8 cellular contexts compared by ENCODE assay signal in genomic region chr3:120596853-120597223, GRCh38. TPM values are rescaled to one million over a fixed set of nuclear protein-coding genes. Genes with fewer than 3 reads are reported as not detected.
DNase-seq lines count a peak whose midpoint lies in the region; ATAC-seq and TF ChIP-seq lines count a peak whose summit lies in the region.

No MANE protein-coding gene starts in this region.

- H3K27ac ChIP-seq in gastrocnemius medialis, result peak overlapping the region; percentile 90 to 96 (median 93)

- H3K4me1 ChIP-seq in gastrocnemius medialis, result peaks cover 36 to 45% of the 10 kb centered on the region in 2 donors

- no peaks in the 10 kb centered on the region for H3K9me3 ChIP-seq in gastrocnemius medialis

- H3K27me3 ChIP-seq in gastrocnemius medialis, result no peaks in the 10 kb centered on the region

- ATAC-seq in T-cell (replicated peaks in 1 of 4) (no peak), gastrocnemius medialis (no peak)

- DNase-seq in T-cell (no peak), fibroblast of the aortic adventitia (ENCODE audit: low read depth) (no peak), gastrocnemius medialis (no peak), DMS153 treated with DMSO at 0.1 percent for 48 hours (lab: John Stamatoyannopoulos, UW; ENCODE audit: unreplicated experiment) (no peak), SIG-M5 (lab: John Stamatoyannopoulos, UW) (no peak), pons (ENCODE audit: low spot score) (no peak), NCI-H2029 (lab: John Stamatoyannopoulos, UW) (no peak)

- peaks cover 0 to 21% of the 10 kb centered on the region in 2 donors for H3K36me3 ChIP-seq in gastrocnemius medialis

- H3K4me3 Mint-ChIP-seq in T-cell, result peak overlapping the region in 2 of 3 donors; percentile 94 to 96

- CTCF ChIA-PET in T-cell (lab: Charles Lee), result interaction anchor here (0.6 to 2.9 kb wide), 8 partner anchors 29 to 922 kb away, joined by 3 to 46 read pairs (median 9); partner anchors contain the start of genes GTF2E1 (in 1 of the 2) and RABL3 (in 1 of the 2)

- H3K9me3 Mint-ChIP-seq in T-cell, result no peaks in the 10 kb centered on the region

- no peak for TF ChIP-seq CTCF in GM12875 (IDR thresholded peaks at IDR 0.05; ENCODE audit: borderline replicate concordance, insufficient read depth, low read depth, low read length)
- no peak for TF ChIP-seq CTCF in fibroblast of the aortic adventitia (IDR thresholded peaks at IDR 0.05; ENCODE audit: insufficient read depth, low read length)
- TF ChIP-seq CTCF in gastrocnemius medialis (IDR thresholded peaks at IDR 0.05 in 4 of 5, conservative IDR thresholded peaks at IDR 0.05 in 1 of 5), result no peak

- TF ChIP-seq POLR2A in gastrocnemius medialis (IDR thresholded peaks at IDR 0.05), result no peak

- peaks cover 14% of the 10 kb centered on the region for H3K36me3 Mint-ChIP-seq in T-cell

- in situ Hi-C loops in gastrocnemius medialis (cut with MboI; ENCODE audit: low sequenced_read_pairs in 4 of 4), result loop anchor here in 3 of 4 donors (5.0 to 10.0 kb wide), 2 partner anchors 145 to 148 kb away; partner anchors contain the start of genes GTF2E1 (in 3 of the 3) and RABL3 (in 3 of the 3)

- no peaks in the 10 kb centered on the region for H3K27me3 Mint-ChIP-seq in T-cell

- POLR2A ChIA-PET in T-cell (lab: Charles Lee), result interaction anchor here in 1 of 2 donors (0.6 kb wide), 1 partner anchor 18 kb away, joined by 6 read pairs; no protein-coding TSS in a partner anchor

- H3K4me3 ChIP-seq in GM12875 (ENCODE audit: low read depth, low read length) (peak overlapping the region; percentile 65), fibroblast of the aortic adventitia (ENCODE audit: low read depth, low read length) (peak overlapping the region; percentile 87), gastrocnemius medialis (peak overlapping the region; percentile 86 to 99 (median 88))

- intact Hi-C loops in gastrocnemius medialis (cut with DNase I; ENCODE audit: low total_unique reads), result loop anchor here (1.0 to 5.0 kb wide), 2 partner anchors 38 to 145 kb away; partner anchors contain the start of genes GTF2E1 and RABL3

- peaks cover 9 to 15% (median 11%) of the 10 kb centered on the region in 3 donors for H3K4me1 Mint-ChIP-seq in T-cell

- H3K27ac Mint-ChIP-seq in T-cell, result peak overlapping the region; percentile 94 to 97

RNA-seq across cellular contexts. Expression of gene NDUFB4, which starts 0.7 kb away (rescaled TPM):
- total RNA-seq in T-cell (10 to 100 TPM; 59.3 to 79.6 (median 73.6) TPM), fibroblast of the aortic adventitia (ENCODE audit: low replicate concordance) (5.6 and 64.1 TPM in 2 replicates), gastrocnemius medialis (100 to 1,000 TPM; 186 to 413 (median 377) TPM)
